ENCODE assay signal across 24 cellular contexts in genomic region chr22:44111562-44112155, GRCh38.
"Had no signal": no experiment of that assay in that cellular context is flagged by ENCODE, and none has a peak within 500 bp of the region (broad histone marks: within the 10 kb centered on the region; RNA-seq: fewer than 3 reads in every experiment).

No MANE protein-coding gene starts in this region.

- H3K4me1 ChIP-seq: breast epithelium, lower lobe of right lung, tibial artery had no signal

- H3K27ac ChIP-seq: breast epithelium, coronary artery, epithelial cell of prostate, lower lobe of right lung, psoas muscle, tibial artery had no signal

- H3K27ac Mint-ChIP-seq: activated CD8-positive, alpha-beta memory T cell treated with anti-CD3 and anti-CD28 coated beads, Interleukin-2, amount 10 ng/mL, durations not matched to agents 7 days and 5 days; activated CD8-positive, alpha-beta T cell treated with anti-CD3 and anti-CD28 coated beads for 36 hours; activated naive CD8-positive, alpha-beta T cell treated with anti-CD3 and anti-CD28 coated beads for 36 hours; T-helper 17 cell had no signal

- H3K4me1 Mint-ChIP-seq: activated naive CD8-positive, alpha-beta T cell treated with anti-CD3 and anti-CD28 coated beads for 36 hours had no signal

- H3K36me3 ChIP-seq: breast epithelium, lower lobe of right lung, right atrium auricular region, tibial artery had no signal

- H3K27me3 Mint-ChIP-seq: activated CD8-positive, alpha-beta memory T cell treated with anti-CD3 and anti-CD28 coated beads, Interleukin-2, amount 10 ng/mL, durations not matched to agents 7 days and 5 days; activated CD8-positive, alpha-beta T cell treated with anti-CD3 and anti-CD28 coated beads for 36 hours; activated naive CD8-positive, alpha-beta T cell treated with anti-CD3 and anti-CD28 coated beads for 36 hours; stimulated activated naive CD8-positive, alpha-beta T cell treated with anti-CD3 and anti-CD28 coated beads, Interleukin-15, amount 100 ng/mL, for 72 hours; T-helper 17 cell had no signal

- H3K27me3 ChIP-seq: breast epithelium, heart right ventricle, right atrium auricular region, tibial artery had no signal

- ATAC-seq: activated CD8-positive, alpha-beta memory T cell treated with anti-CD3 and anti-CD28 coated beads, Interleukin-2, amount 10 ng/mL, durations not matched to agents 7 days and 5 days; activated CD8-positive, alpha-beta T cell treated with anti-CD3 and anti-CD28 coated beads for 36 hours; lower lobe of right lung; mucosa of descending colon; stimulated activated naive CD8-positive, alpha-beta T cell treated with anti-CD3 and anti-CD28 coated beads, Interleukin-15, amount 100 ng/mL, for 72 hours; T-helper 17 cell had no signal

- FAIRE-seq: astrocyte, keratinocyte, urothelium cell line had no signal

- H3K9me3 ChIP-seq: breast epithelium, heart right ventricle, lower lobe of right lung, mucosa of descending colon, psoas muscle, right atrium auricular region, tibial artery had no signal

- H3K4me3 ChIP-seq: breast epithelium, coronary artery, heart right ventricle, lower lobe of right lung, mucosa of descending colon, psoas muscle, right atrium auricular region, tibial artery had no signal

- DNase-seq: activated CD4-positive, alpha-beta T cell treated with anti-CD3 and anti-CD28 coated beads for 4 hours; activated CD4-positive, CD25-positive, alpha-beta regulatory T cell; activated CD8-positive, alpha-beta memory T cell treated with anti-CD3 and anti-CD28 coated beads, Interleukin-2, amount 10 ng/mL, durations not matched to agents 7 days and 5 days; activated CD8-positive, alpha-beta T cell treated with anti-CD3 and anti-CD28 coated beads for 36 hours; activated gamma-delta T cell; activated naive CD8-positive, alpha-beta T cell treated with anti-CD3 and anti-CD28 coated beads for 36 hours; activated T-cell treated with anti-CD3 and anti-CD28 coated beads for 4 hours; heart right ventricle; lower lobe of right lung; mesendoderm; mucosa of descending colon; stimulated activated CD4-positive, alpha-beta T cell treated with anti-CD3 and anti-CD28 coated beads, Interleukin-1b, Interleukin-23, amount 100 ng/mL, for 48 hours; stimulated activated naive CD8-positive, alpha-beta T cell treated with anti-CD3 and anti-CD28 coated beads, Interleukin-15, amount 100 ng/mL, for 72 hours; SW 1271; T-helper 17 cell; tibial artery had no signal

- H3K36me3 Mint-ChIP-seq: activated naive CD8-positive, alpha-beta T cell treated with anti-CD3 and anti-CD28 coated beads for 36 hours had no signal

- H3K9me3 Mint-ChIP-seq: activated CD8-positive, alpha-beta T cell treated with anti-CD3 and anti-CD28 coated beads for 36 hours; activated naive CD8-positive, alpha-beta T cell treated with anti-CD3 and anti-CD28 coated beads for 36 hours; stimulated activated naive CD8-positive, alpha-beta T cell treated with anti-CD3 and anti-CD28 coated beads, Interleukin-15, amount 100 ng/mL, for 72 hours had no signal

- H3K4me3 Mint-ChIP-seq: activated CD8-positive, alpha-beta memory T cell treated with anti-CD3 and anti-CD28 coated beads, Interleukin-2, amount 10 ng/mL, durations not matched to agents 7 days and 5 days; activated CD8-positive, alpha-beta T cell treated with anti-CD3 and anti-CD28 coated beads for 36 hours; activated naive CD8-positive, alpha-beta T cell treated with anti-CD3 and anti-CD28 coated beads for 36 hours; stimulated activated naive CD8-positive, alpha-beta T cell treated with anti-CD3 and anti-CD28 coated beads, Interleukin-15, amount 100 ng/mL, for 72 hours; T-helper 17 cell had no signal
